ENCODE assay signal across 1 cellular context in genomic region chr5:17156463-17156862, GRCh38.
A peak's percentile ranks its signal among the peaks of the same experiment; 100 is the strongest.
TF ChIP-seq lines count a peak whose summit lies in the region.

No MANE protein-coding gene starts in this region.

TF ChIP-seq in SK-N-SH, 30 proteins besides CTCF, POLR2A, EP300 and RAD21 (continued from another document):
- TF ChIP-seq, protein P1, sequence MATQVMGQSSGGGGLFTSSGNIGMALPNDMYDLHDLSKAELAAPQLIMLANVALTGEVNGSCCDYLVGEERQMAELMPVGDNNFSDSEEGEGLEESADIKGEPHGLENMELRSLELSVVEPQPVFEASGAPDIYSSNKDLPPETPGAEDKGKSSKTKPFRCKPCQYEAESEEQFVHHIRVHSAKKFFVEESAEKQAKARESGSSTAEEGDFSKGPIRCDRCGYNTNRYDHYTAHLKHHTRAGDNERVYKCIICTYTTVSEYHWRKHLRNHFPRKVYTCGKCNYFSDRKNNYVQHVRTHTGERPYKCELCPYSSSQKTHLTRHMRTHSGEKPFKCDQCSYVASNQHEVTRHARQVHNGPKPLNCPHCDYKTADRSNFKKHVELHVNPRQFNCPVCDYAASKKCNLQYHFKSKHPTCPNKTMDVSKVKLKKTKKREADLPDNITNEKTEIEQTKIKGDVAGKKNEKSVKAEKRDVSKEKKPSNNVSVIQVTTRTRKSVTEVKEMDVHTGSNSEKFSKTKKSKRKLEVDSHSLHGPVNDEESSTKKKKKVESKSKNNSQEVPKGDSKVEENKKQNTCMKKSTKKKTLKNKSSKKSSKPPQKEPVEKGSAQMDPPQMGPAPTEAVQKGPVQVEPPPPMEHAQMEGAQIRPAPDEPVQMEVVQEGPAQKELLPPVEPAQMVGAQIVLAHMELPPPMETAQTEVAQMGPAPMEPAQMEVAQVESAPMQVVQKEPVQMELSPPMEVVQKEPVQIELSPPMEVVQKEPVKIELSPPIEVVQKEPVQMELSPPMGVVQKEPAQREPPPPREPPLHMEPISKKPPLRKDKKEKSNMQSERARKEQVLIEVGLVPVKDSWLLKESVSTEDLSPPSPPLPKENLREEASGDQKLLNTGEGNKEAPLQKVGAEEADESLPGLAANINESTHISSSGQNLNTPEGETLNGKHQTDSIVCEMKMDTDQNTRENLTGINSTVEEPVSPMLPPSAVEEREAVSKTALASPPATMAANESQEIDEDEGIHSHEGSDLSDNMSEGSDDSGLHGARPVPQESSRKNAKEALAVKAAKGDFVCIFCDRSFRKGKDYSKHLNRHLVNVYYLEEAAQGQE (IDR thresholded peaks at IDR 0.05; ENCODE audit: low read depth, low read length) = no peak
- peak; percentile 59 for TF ChIP-seq PBX3 (IDR thresholded peaks at IDR 0.05)
- peak; percentile 46; the same call in 1 of the 2 replicates for TF ChIP-seq TCF12 (IDR thresholded peaks at IDR 0.05)
- TF ChIP-seq GATA2 (CRISPR knock-in tag; IDR thresholded peaks at IDR 0.05) = no peak
- 0 out of 2 replicates have a peak, but pooled peaks have one; percentile 32 for TF ChIP-seq FOSL2 (IDR thresholded peaks at IDR 0.05; ENCODE audit: borderline replicate concordance, low read depth)
- TF ChIP-seq JUND (IDR thresholded peaks at IDR 0.05) = peak; percentile 28; the same call in 1 of the 2 replicates
- TF ChIP-seq MEF2A (IDR thresholded peaks at IDR 0.05; ENCODE audit: borderline replicate concordance, low read depth) = no peak
- no peak for TF ChIP-seq EZH2phosphoT487 (IDR thresholded peaks at IDR 0.05; ENCODE audit: borderline replicate concordance, low read depth)
